Comparison of ENCODE assay signal across 15 cellular contexts in the genomic region with DNA sequence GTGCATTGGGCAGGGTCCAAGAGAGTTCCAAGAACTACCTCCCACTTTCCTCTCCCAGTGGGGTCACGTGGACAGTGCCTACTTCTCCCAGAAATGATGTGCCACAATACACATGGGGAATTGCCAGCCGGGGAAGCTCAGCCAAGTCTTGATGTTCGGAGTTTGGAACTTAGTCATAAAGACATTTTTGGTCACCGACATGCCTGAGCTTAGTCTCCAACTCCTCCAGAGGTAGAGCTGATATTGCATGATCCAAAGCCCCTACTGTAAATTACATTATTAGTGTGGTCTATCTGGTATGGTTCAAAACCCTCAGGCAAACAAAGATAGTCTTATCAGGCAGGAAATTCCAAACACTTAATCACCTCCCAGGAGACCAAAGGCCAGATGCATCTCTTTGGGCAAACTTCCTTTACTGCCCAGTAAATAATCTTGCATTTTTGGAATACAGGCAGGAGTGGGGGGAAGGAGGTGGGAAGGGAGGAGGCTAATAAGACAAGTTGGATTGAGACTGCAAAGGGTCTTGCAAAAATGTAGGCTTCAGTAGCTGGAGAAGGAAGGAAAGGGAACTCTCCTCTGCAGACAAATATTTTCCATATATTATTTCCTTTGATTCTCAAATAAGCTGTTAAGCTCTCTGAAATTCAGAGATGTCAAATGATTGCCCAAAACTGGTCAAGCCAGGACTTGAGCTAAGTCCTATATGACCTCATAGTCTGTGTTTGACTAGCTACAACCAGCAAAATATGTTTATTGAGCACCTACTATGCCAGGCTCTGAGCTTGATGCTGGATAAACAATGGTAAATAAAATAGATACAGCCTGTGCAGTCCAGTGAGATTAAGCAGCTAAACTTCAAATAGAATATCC.
DNase-seq lines count a peak whose midpoint lies in the region; ATAC-seq and TF ChIP-seq lines count a peak whose summit lies in the region.
"Had no signal": no experiment of that assay in that cellular context is flagged by ENCODE, and none has a peak within 500 bp of the region (broad histone marks: within the 10 kb centered on the region; RNA-seq: fewer than 3 reads in every experiment).

No MANE protein-coding gene starts in this region.

- no peak overlapping the region for H3K27ac ChIP-seq in ascending aorta
- H3K27ac ChIP-seq: adrenal gland had no signal

- peaks cover 0 to 4% of the 10 kb centered on the region in 2 donors for H3K4me1 ChIP-seq in ascending aorta
- H3K4me1 ChIP-seq: adrenal gland, BE2C had no signal

- intact Hi-C loops in ascending aorta (cut with DNase I) (no loop called here), left colon (cut with DNase I, micrococcal nuclease) (no loop called here)

- no peak for ATAC-seq in HG02852 (IDR thresholded peaks at IDR 0.05; ENCODE audit: unreplicated experiment)
- no peak for ATAC-seq in left colon

- H3K36me3 ChIP-seq in ascending aorta, result no peaks in the 10 kb centered on the region
- H3K36me3 ChIP-seq: adrenal gland, BE2C had no signal

- no peaks in the 10 kb centered on the region for H3K27me3 ChIP-seq in ascending aorta
- H3K27me3 ChIP-seq: adrenal gland, BE2C had no signal

- H3K4me3 ChIP-seq in AG10803 (ENCODE audit: low read length) (no peak overlapping the region), ascending aorta (no peak overlapping the region)
- H3K4me3 ChIP-seq: adrenal gland had no signal

- no peaks in the 10 kb centered on the region for H3K9me3 ChIP-seq in ascending aorta
- H3K9me3 ChIP-seq: adrenal gland, BE2C had no signal

- TF ChIP-seq CTCF in AG10803 (conservative IDR thresholded peaks at IDR 0.05; ENCODE audit: low read length) (no peak), ascending aorta (IDR thresholded peaks at IDR 0.05) (no peak)

- peak; percentile 4 for DNase-seq in AG10803 (ENCODE audit: low read depth)
- DNase-seq in HT1080 (ENCODE audit: low read depth), result peak; percentile 10
- DNase-seq in astrocyte of the hippocampus (ENCODE audit: low read depth, low spot score), result peak; percentile 78
- DNase-seq in middle frontal gyrus (ENCODE audit: extremely low spot score, low spot score), result peak; percentile 65
- no peak for DNase-seq in ascending aorta (ENCODE audit: low spot score in 2 of 2)
- no peak for DNase-seq in T-helper 1 cell
- DNase-seq in left colon, result no peak
- DNase-seq: activated CD4-positive, alpha-beta T cell treated with anti-CD3 and anti-CD28 coated beads for 48 hours; activated T-cell treated with anti-CD3 and anti-CD28 coated beads, Interleukin-2, amount 50 U/mL, for 48 hours; adrenal gland; BE2C; foreskin fibroblast; NCI-H1417; NCI-H510A had no signal

Comparison
In these comparisons a context has a peak if more than half of its experiments do, and no peak if none do; other contexts are left out.
1. DNase-seq: peak in AG10803 (single experiment), HT1080 (single experiment), astrocyte of the hippocampus (single experiment) and middle frontal gyrus (single experiment); none in ascending aorta (0 of 2), T-helper 1 cell (0 of 5) and left colon (0 of 2).